ENCODE assay signal across 8 cellular contexts in genomic region chr12:56488041-56488955, GRCh38.
A peak's percentile ranks its signal among the peaks of the same experiment; 100 is the strongest.
DNase-seq lines count a peak whose midpoint lies in the region; ATAC-seq and TF ChIP-seq lines count a peak whose summit lies in the region.

GLS2 (minus strand) TSS chr12:56488161; CDS start chr12:56488118, 43 bp downstream.

- H3K4me1 ChIP-seq in neutrophil (ENCODE audit: control insufficient read depth in 1 of 2, insufficient read depth in 1 of 2, low read depth in 1 of 2, low read length in 1 of 2) (peaks cover 7 to 18% of the 10 kb centered on the region in 2 experiments), subcutaneous abdominal adipose tissue (ENCODE audit: control insufficient read depth in 5 of 5, insufficient read depth in 5 of 5, low read length in 5 of 5) (peaks cover 6 to 21% (median 18%) of the 10 kb centered on the region in 5 donors)

- H3K36me3 Mint-ChIP-seq in activated naive CD4-positive, alpha-beta T cell treated with anti-CD3 and anti-CD28 coated beads, Interleukin-2, amount 50 U/mL, for 24 hours: no peaks in the 10 kb centered on the region

- no peaks in the 10 kb centered on the region for H3K9me3 Mint-ChIP-seq in activated naive CD4-positive, alpha-beta T cell treated with anti-CD3 and anti-CD28 coated beads, Interleukin-2, amount 50 U/mL, for 24 hours

- peak within 1 kb of the TSS; percentile 73 for H3K27ac ChIP-seq in C4-2B
- no peak within 1 kb of the TSS for H3K27ac ChIP-seq in neutrophil
- no peak within 1 kb of the TSS for H3K27ac ChIP-seq in subcutaneous abdominal adipose tissue (ENCODE audit: low read depth, low read length)

- peaks cover 18% of the 10 kb centered on the region for H3K4me1 Mint-ChIP-seq in activated naive CD4-positive, alpha-beta T cell treated with anti-CD3 and anti-CD28 coated beads, Interleukin-2, amount 50 U/mL, for 24 hours

- peak within 1 kb of the TSS; percentile 32 to 60 for H3K4me3 ChIP-seq in neutrophil (ENCODE audit: low read depth in 1 of 2, low read length in 1 of 2)
- H3K4me3 ChIP-seq in subcutaneous abdominal adipose tissue (ENCODE audit: low read depth in 1 of 5, low read length in 5 of 5): peak within 1 kb of the TSS; percentile 54 to 75 (median 67)

- H3K9me3 ChIP-seq in neutrophil: no peaks in the 10 kb centered on the region
- no peaks in the 10 kb centered on the region for H3K9me3 ChIP-seq in subcutaneous abdominal adipose tissue (ENCODE audit: control insufficient read depth in 5 of 5, low read length in 5 of 5)

- TF ChIP-seq CTCF in C4-2B (conservative IDR thresholded peaks at IDR 0.05): no peak
- TF ChIP-seq CTCF in neutrophil (IDR thresholded peaks at IDR 0.05): no peak

- no peaks in the 10 kb centered on the region for H3K36me3 ChIP-seq in neutrophil
- no peaks in the 10 kb centered on the region for H3K36me3 ChIP-seq in subcutaneous abdominal adipose tissue (ENCODE audit: control insufficient read depth in 5 of 5, insufficient read depth in 5 of 5, low read length in 5 of 5)

- peak within 1 kb of the TSS in 2 of 5 donors; percentile 53 to 71 for H3K9ac ChIP-seq in subcutaneous abdominal adipose tissue (ENCODE audit: low read length in 5 of 5)

- peak; percentile 75 for ATAC-seq in GM19455 (IDR thresholded peaks at IDR 0.05; ENCODE audit: unreplicated experiment)

- peak within 1 kb of the TSS; percentile 38 for H3K27ac Mint-ChIP-seq in activated naive CD4-positive, alpha-beta T cell treated with anti-CD3 and anti-CD28 coated beads, Interleukin-2, amount 50 U/mL, for 24 hours

- peak within 1 kb of the TSS; percentile 84 for H3K4me3 Mint-ChIP-seq in activated naive CD4-positive, alpha-beta T cell treated with anti-CD3 and anti-CD28 coated beads, Interleukin-2, amount 50 U/mL, for 24 hours

- H3K27me3 ChIP-seq in neutrophil: peaks cover 74% of the 10 kb centered on the region
- peaks cover 0 to 15% (median 3%) of the 10 kb centered on the region in 5 donors for H3K27me3 ChIP-seq in subcutaneous abdominal adipose tissue (ENCODE audit: control insufficient read depth in 5 of 5, insufficient read depth in 4 of 5, low read length in 5 of 5)

- DNase-seq in HS-5 (ENCODE audit: low read depth) (peak; percentile 33), RPMI8226 (peak; percentile 86), globus pallidus (ENCODE audit: low spot score) (peak; percentile 70)

- H3K27me3 Mint-ChIP-seq in activated naive CD4-positive, alpha-beta T cell treated with anti-CD3 and anti-CD28 coated beads, Interleukin-2, amount 50 U/mL, for 24 hours: peaks cover 8% of the 10 kb centered on the region

Comparison
In these comparisons a context has a peak if more than half of its experiments do, and no peak if none do; other contexts are left out.
1. DNase-seq: peak in every context shown above with its lines; median percentile 86 in RPMI8226; 70 in globus pallidus; 33 in HS-5.